1 cellular context compared by ENCODE assay signal in genomic region chr3:140363801-140364200, GRCh38.
TF ChIP-seq lines count a peak whose summit lies in the region.

No MANE protein-coding gene starts in this region.

TF ChIP-seq in SK-N-SH treated with all-trans-retinoic acid at 6 μM for 48 hours, 23 proteins besides CTCF, POLR2A, EP300 and RAD21 (continued from another document):
- TF ChIP-seq BACH2 (CRISPR knock-in tag; IDR thresholded peaks at IDR 0.05; ENCODE audit: borderline replicate concordance) (no peak), RARB (CRISPR knock-in tag; IDR thresholded peaks at IDR 0.05) (no peak), OSR1 (CRISPR knock-in tag; IDR thresholded peaks at IDR 0.05) (no peak), SNAI2 (CRISPR knock-in tag; IDR thresholded peaks at IDR 0.05) (no peak), TCF4 (CRISPR knock-in tag; IDR thresholded peaks at IDR 0.05; ENCODE audit: borderline replicate concordance) (no peak), PPARA (CRISPR knock-in tag; IDR thresholded peaks at IDR 0.05; ENCODE audit: borderline replicate concordance) (no peak), CSRNP3 (CRISPR knock-in tag; IDR thresholded peaks at IDR 0.05) (no peak), POU6F1 (CRISPR knock-in tag; IDR thresholded peaks at IDR 0.05; ENCODE audit: borderline replicate concordance, low read depth) (no peak), TSHZ2 (CRISPR knock-in tag; IDR thresholded peaks at IDR 0.05) (no peak)
- TF ChIP-seq, protein P1, sequence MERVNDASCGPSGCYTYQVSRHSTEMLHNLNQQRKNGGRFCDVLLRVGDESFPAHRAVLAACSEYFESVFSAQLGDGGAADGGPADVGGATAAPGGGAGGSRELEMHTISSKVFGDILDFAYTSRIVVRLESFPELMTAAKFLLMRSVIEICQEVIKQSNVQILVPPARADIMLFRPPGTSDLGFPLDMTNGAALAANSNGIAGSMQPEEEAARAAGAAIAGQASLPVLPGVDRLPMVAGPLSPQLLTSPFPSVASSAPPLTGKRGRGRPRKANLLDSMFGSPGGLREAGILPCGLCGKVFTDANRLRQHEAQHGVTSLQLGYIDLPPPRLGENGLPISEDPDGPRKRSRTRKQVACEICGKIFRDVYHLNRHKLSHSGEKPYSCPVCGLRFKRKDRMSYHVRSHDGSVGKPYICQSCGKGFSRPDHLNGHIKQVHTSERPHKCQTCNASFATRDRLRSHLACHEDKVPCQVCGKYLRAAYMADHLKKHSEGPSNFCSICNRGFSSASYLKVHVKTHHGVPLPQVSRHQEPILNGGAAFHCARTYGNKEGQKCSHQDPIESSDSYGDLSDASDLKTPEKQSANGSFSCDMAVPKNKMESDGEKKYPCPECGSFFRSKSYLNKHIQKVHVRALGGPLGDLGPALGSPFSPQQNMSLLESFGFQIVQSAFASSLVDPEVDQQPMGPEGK (CRISPR knock-in tag; IDR thresholded peaks at IDR 0.05; ENCODE audit: borderline replicate concordance), result no peak
